ENCODE assay signal across 25 cellular contexts in genomic region chr6:113837170-113837569, GRCh38.
"Had no signal": no experiment of that assay in that cellular context is flagged by ENCODE, and none has a peak within 500 bp of the region (broad histone marks: within the 10 kb centered on the region; RNA-seq: fewer than 3 reads in every experiment).

No MANE protein-coding gene starts in this region.

- H3K4me1 ChIP-seq: breast epithelium had no signal

- DNase-seq: activated CD4-positive, alpha-beta T cell treated with anti-CD3 and anti-CD28 coated beads for 1 hour; activated CD4-positive, alpha-beta T cell treated with anti-CD3 and anti-CD28 coated beads for 4 hours; activated CD4-positive, alpha-beta T cell treated with anti-CD3 and anti-CD28 coated beads, Interleukin-2, amount 50 U/mL, for 1 hour; activated CD4-positive, alpha-beta T cell treated with anti-CD3 and anti-CD28 coated beads, Interleukin-2, amount 50 U/mL, for 48 hours; activated CD8-positive, alpha-beta memory T cell treated with anti-CD3 and anti-CD28 coated beads for 24 hours; activated CD8-positive, alpha-beta T cell treated with anti-CD3 and anti-CD28 coated beads for 36 hours; activated effector memory CD4-positive, alpha-beta T cell treated with Interleukin-2 at 50 U/mL for 16 hours; activated gamma-delta T cell treated with Interleukin-2 at 50 U/mL for 16 hours; activated naive CD4-positive, alpha-beta T cell treated with anti-CD3 and anti-CD28 coated beads, Interleukin-2, amount 50 U/mL, for 16 hours; activated naive CD4-positive, alpha-beta T cell treated with Interleukin-2 at 50 U/mL for 16 hours; activated T-cell treated with anti-CD3 and anti-CD28 coated beads, Interleukin-2, amount 50 U/mL, for 4 hours; amniotic stem cell; aorta; dorsolateral prefrontal cortex; effector memory CD4-positive, alpha-beta T cell; endodermal cell; foreskin fibroblast; head of caudate nucleus; T-helper 2 cell had no signal

- H3K27me3 ChIP-seq: breast epithelium, dorsolateral prefrontal cortex had no signal

- H3K27ac ChIP-seq: breast epithelium, cardiac muscle cell, coronary artery, dorsolateral prefrontal cortex had no signal

- H3K36me3 ChIP-seq: breast epithelium, cardiac muscle cell had no signal

- H3K4me3 ChIP-seq: breast epithelium, cardiac muscle cell, coronary artery, dorsolateral prefrontal cortex had no signal

- ATAC-seq: activated CD8-positive, alpha-beta T cell treated with anti-CD3 and anti-CD28 coated beads for 36 hours; activated T-cell treated with anti-CD3 and anti-CD28 coated beads, Interleukin-2, amount 50 U/mL, for 4 hours; activated T-helper 17 cell treated with anti-CD3 and anti-CD28 coated beads, Interleukin-2, amount 50 U/mL, for 72 hours; esophagus mucosa; WTC11 had no signal

- H3K9me3 ChIP-seq: breast epithelium had no signal
